Comparison of ENCODE assay signal across 8 cellular contexts in genomic region chr2:197786010-197786877, GRCh38. TPM values are rescaled to one million over a fixed set of nuclear protein-coding genes. Genes with fewer than 3 reads are reported as not detected.
DNase-seq lines count a peak whose midpoint lies in the region; ATAC-seq and TF ChIP-seq lines count a peak whose summit lies in the region.

No MANE protein-coding gene starts in this region.

- ATAC-seq in GM23338 (peak; percentile 85), lower lobe of right lung (peak; percentile 83 to 85)
- ATAC-seq in central memory CD8-positive, alpha-beta T cell (replicated peaks; ENCODE audit: extremely low read depth, poor library complexity, severe bottlenecking) = peak; percentile 59

- DNase-seq in CD8-positive, alpha-beta memory T cell = peak; percentile 28 to 64 (median 48)
- DNase-seq in GM23338 (ENCODE audit: low spot score) (peak; percentile 94), lower lobe of right lung (peak; percentile 59), A172 (ENCODE audit: low spot score) (no peak), NCI-H2196 treated with DMSO at 0.1 percent for 48 hours (lab: John Stamatoyannopoulos, UW; ENCODE audit: unreplicated experiment) (no peak)
- peak; percentile 52 for DNase-seq in T-helper 2 cell treated with Interferon-gamma antibody and Interleukin-4, amounts not matched to agents 5 μg/mL and 100 μg/mL, for 36 hours (ENCODE audit: low spot score)
- DNase-seq in central memory CD8-positive, alpha-beta T cell (ENCODE audit: low spot score in 2 of 2) = peak; percentile 27 to 40
- peak; percentile 42 to 50 for DNase-seq in stimulated activated CD8-positive, alpha-beta memory T cell treated with anti-CD3 and anti-CD28 coated beads, Interleukin-7, amount 100 ng/mL, for 48 hours (ENCODE audit: extremely low read depth in 1 of 2, low read depth in 1 of 2)

- H3K36me3 Mint-ChIP-seq in CD8-positive, alpha-beta memory T cell = no peaks in the 10 kb centered on the region
- H3K36me3 Mint-ChIP-seq in GM23338 (ENCODE audit: low read depth) = peaks cover 3% of the 10 kb centered on the region; the same call in 2 of the 3 replicates
- no peaks in the 10 kb centered on the region for H3K36me3 Mint-ChIP-seq in T-helper 2 cell treated with Interferon-gamma antibody and Interleukin-4, amounts not matched to agents 5 μg/mL and 100 μg/mL, for 36 hours (ENCODE audit: low read depth)
- H3K36me3 Mint-ChIP-seq in central memory CD8-positive, alpha-beta T cell (ENCODE audit: insufficient read depth) = peaks cover 1% of the 10 kb centered on the region

- peak overlapping the region; percentile 54 for H3K4me3 ChIP-seq in CD8-positive, alpha-beta memory T cell (ENCODE audit: low read length)
- H3K4me3 ChIP-seq in GM23338 (peak overlapping the region; percentile 79), lower lobe of right lung (peak overlapping the region; percentile 53)

- no peaks in the 10 kb centered on the region for H3K79me2 ChIP-seq in GM23338 (replicated peaks; ENCODE audit: insufficient read depth)

- H3K9me2 ChIP-seq in GM23338 (ENCODE audit: insufficient read depth) = no peaks in the 10 kb centered on the region

- peak; percentile 79 to 99 for TF ChIP-seq CTCF in GM23338 (conservative IDR thresholded peaks at IDR 0.05; ENCODE audit: low read depth in 2 of 2)
- TF ChIP-seq CTCF in lower lobe of right lung (IDR thresholded peaks at IDR 0.05) = peak; percentile 71

- CTCF ChIA-PET in CD8-positive, alpha-beta memory T cell (lab: Charles Lee) = interaction anchor here (2.1 kb wide), 1 partner anchor 10 kb away, joined by 4 read pairs; no protein-coding TSS in a partner anchor

- peaks cover 0 to 2% (median 0%) of the 10 kb centered on the region in 3 donors for H3K4me1 Mint-ChIP-seq in CD8-positive, alpha-beta memory T cell
- no peaks in the 10 kb centered on the region for H3K4me1 Mint-ChIP-seq in GM23338
- H3K4me1 Mint-ChIP-seq in T-helper 2 cell treated with Interferon-gamma antibody and Interleukin-4, amounts not matched to agents 5 μg/mL and 100 μg/mL, for 36 hours (ENCODE audit: low read depth) = peaks cover 8% of the 10 kb centered on the region
- H3K4me1 Mint-ChIP-seq in central memory CD8-positive, alpha-beta T cell = peaks cover 5% of the 10 kb centered on the region

- intact Hi-C loops in lower lobe of right lung (cut with DNase I) = no loop called here

- H3K4me2 ChIP-seq in GM23338 = peak overlapping the region; percentile 95

- POLR2A ChIA-PET in CD8-positive, alpha-beta memory T cell (lab: Charles Lee) = no interaction called here

- no peak overlapping the region for H3K27ac Mint-ChIP-seq in CD8-positive, alpha-beta memory T cell
- no peak overlapping the region for H3K27ac Mint-ChIP-seq in GM23338
- no peak overlapping the region for H3K27ac Mint-ChIP-seq in T-helper 2 cell treated with Interferon-gamma antibody and Interleukin-4, amounts not matched to agents 5 μg/mL and 100 μg/mL, for 36 hours
- no peak overlapping the region for H3K27ac Mint-ChIP-seq in central memory CD8-positive, alpha-beta T cell (ENCODE audit: low read depth)

- no peaks in the 10 kb centered on the region for H3K9me3 ChIP-seq in CD8-positive, alpha-beta memory T cell (ENCODE audit: low read length)
- H3K9me3 ChIP-seq in lower lobe of right lung = no peaks in the 10 kb centered on the region

- H4K20me1 ChIP-seq in GM23338 (replicated peaks; ENCODE audit: insufficient read depth) = no peaks in the 10 kb centered on the region

- H2AFZ ChIP-seq in GM23338 = peak overlapping the region; percentile 97

- 0 out of 2 replicates have a peak, but pooled peaks cover 5% of the 10 kb centered on the region for H3F3A ChIP-seq in GM23338 (replicated peaks; ENCODE audit: low read depth)

- H3K27me3 Mint-ChIP-seq in CD8-positive, alpha-beta memory T cell = peaks cover 23 to 42% of the 10 kb centered on the region in 2 donors
- peaks cover 17% of the 10 kb centered on the region for H3K27me3 Mint-ChIP-seq in GM23338 (ENCODE audit: insufficient read depth, low read depth, poor library complexity)
- peaks cover 42% of the 10 kb centered on the region for H3K27me3 Mint-ChIP-seq in T-helper 2 cell treated with Interferon-gamma antibody and Interleukin-4, amounts not matched to agents 5 μg/mL and 100 μg/mL, for 36 hours (ENCODE audit: low read depth)
- H3K27me3 Mint-ChIP-seq in central memory CD8-positive, alpha-beta T cell = peaks cover 41% of the 10 kb centered on the region

- H3K4me3 Mint-ChIP-seq in CD8-positive, alpha-beta memory T cell = peak overlapping the region; percentile 64 to 79 (median 72)
- H3K4me3 Mint-ChIP-seq in GM23338 = peak overlapping the region; percentile 63
- peak overlapping the region; percentile 78 for H3K4me3 Mint-ChIP-seq in T-helper 2 cell treated with Interferon-gamma antibody and Interleukin-4, amounts not matched to agents 5 μg/mL and 100 μg/mL, for 36 hours
- peak overlapping the region; percentile 82 for H3K4me3 Mint-ChIP-seq in central memory CD8-positive, alpha-beta T cell

- no peak overlapping the region for H3K27ac ChIP-seq in CD8-positive, alpha-beta memory T cell (ENCODE audit: low read depth, low read length)
- no peak overlapping the region for H3K27ac ChIP-seq in GM23338 (ENCODE audit: low read depth)
- H3K27ac ChIP-seq in lower lobe of right lung = no peak overlapping the region

- H3K4me1 ChIP-seq in CD8-positive, alpha-beta memory T cell (ENCODE audit: insufficient read depth, low read length) = no peaks in the 10 kb centered on the region
- no peaks in the 10 kb centered on the region for H3K4me1 ChIP-seq in GM23338 (ENCODE audit: insufficient read depth)
- peaks cover 11% of the 10 kb centered on the region for H3K4me1 ChIP-seq in lower lobe of right lung

- peaks cover 4% of the 10 kb centered on the region for H3K27me3 ChIP-seq in CD8-positive, alpha-beta memory T cell (ENCODE audit: insufficient read depth, low read length, poor library complexity, severe bottlenecking)
- H3K27me3 ChIP-seq in GM23338 (ENCODE audit: insufficient read depth) (peaks cover 34% of the 10 kb centered on the region), lower lobe of right lung (ENCODE audit: low read depth) (peaks cover 28% of the 10 kb centered on the region)

- H3K36me3 ChIP-seq in CD8-positive, alpha-beta memory T cell (ENCODE audit: insufficient read depth, low read length) = no peaks in the 10 kb centered on the region
- no peaks in the 10 kb centered on the region for H3K36me3 ChIP-seq in GM23338 (ENCODE audit: insufficient read depth)
- no peaks in the 10 kb centered on the region for H3K36me3 ChIP-seq in lower lobe of right lung

- H3K9me3 Mint-ChIP-seq in CD8-positive, alpha-beta memory T cell = no peaks in the 10 kb centered on the region
- peaks cover 11% of the 10 kb centered on the region; the same call in 2 of the 3 replicates for H3K9me3 Mint-ChIP-seq in GM23338
- no peaks in the 10 kb centered on the region for H3K9me3 Mint-ChIP-seq in T-helper 2 cell treated with Interferon-gamma antibody and Interleukin-4, amounts not matched to agents 5 μg/mL and 100 μg/mL, for 36 hours
- no peaks in the 10 kb centered on the region for H3K9me3 Mint-ChIP-seq in central memory CD8-positive, alpha-beta T cell

RNA-seq across cellular contexts. Expression of gene BOLL, which starts 1.1 kb away (rescaled TPM):
- total RNA-seq in CD8-positive, alpha-beta memory T cell = not detected
- polyA plus RNA-seq in CD8-positive, alpha-beta memory T cell = not detected
- 0.04 TPM in 1 of 2 replicates, not detected in the other for total RNA-seq in GM23338 (2014; rRNA removed; shearing (Covaris generic))
- 1.1 and 2.0 TPM in 2 replicates for polyA plus RNA-seq in GM23338 (2016; fragmentation: Nextera tagmentation; extraction: Ambion mirVana)
- total RNA-seq in lower lobe of right lung = not detected
- total RNA-seq in A172 (2014; rRNA removed; shearing (Covaris generic)) = not detected in 2 replicates

RNA-seq across cellular contexts. Expression of gene PLCL1, which starts 18.1 kb away (rescaled TPM):
- total RNA-seq in CD8-positive, alpha-beta memory T cell = under 1 TPM; 0.70 to 0.71 TPM
- polyA plus RNA-seq in CD8-positive, alpha-beta memory T cell = 2.0 TPM
- 0.12 TPM in 1 of 2 replicates, not detected in the other for total RNA-seq in GM23338 (2014; rRNA removed; shearing (Covaris generic))
- not detected in 2 replicates for polyA plus RNA-seq in GM23338 (2016; fragmentation: Nextera tagmentation; extraction: Ambion mirVana)
- 6.3 TPM for total RNA-seq in lower lobe of right lung
- total RNA-seq in A172 (2014; rRNA removed; shearing (Covaris generic)) = not detected in 2 replicates

Comparison
In these comparisons a context has a peak if more than half of its experiments do, and no peak if none do; other contexts are left out.
1. DNase-seq: peak in CD8-positive, alpha-beta memory T cell (5 of 5), GM23338 (single experiment), T-helper 2 cell treated with Interferon-gamma antibody and Interleukin-4, amounts not matched to agents 5 μg/mL and 100 μg/mL, for 36 hours (single experiment), central memory CD8-positive, alpha-beta T cell (2 of 2), lower lobe of right lung (single experiment) and stimulated activated CD8-positive, alpha-beta memory T cell treated with anti-CD3 and anti-CD28 coated beads, Interleukin-7, amount 100 ng/mL, for 48 hours (2 of 2); none in A172 (single experiment) and NCI-H2196 treated with DMSO at 0.1 percent for 48 hours (single experiment).
2. Peak in every context shown above with its lines, with median percentiles within 50 percentile points of each other: H3K4me3 ChIP-seq, H3K4me3 Mint-ChIP-seq and ATAC-seq.